Comparison of ENCODE assay signal across 28 cellular contexts in genomic region chr6:51450958-51451357, GRCh38.
"Had no signal": no experiment of that assay in that cellular context is flagged by ENCODE, and none has a peak within 500 bp of the region (broad histone marks: within the 10 kb centered on the region; RNA-seq: fewer than 3 reads in every experiment).

No MANE protein-coding gene starts in this region.

- H3K9me3 Mint-ChIP-seq: nephron; stimulated activated naive CD8-positive, alpha-beta T cell treated with anti-CD3 and anti-CD28 coated beads, Interleukin-15, Interleukin-2, amounts not matched to agents 100 ng/mL and 50 ng/mL, for 24 hours had no signal

- H3K27me3 ChIP-seq: neutrophil, ovary, right lobe of liver, sigmoid colon, stomach, thyroid gland, tibial nerve, upper lobe of left lung, vagina had no signal

- H3K27ac ChIP-seq: neutrophil, ovary, parathyroid adenoma, psoas muscle, right lobe of liver, sigmoid colon, stomach, thoracic aorta, thyroid gland, tibial nerve, upper lobe of left lung, vagina had no signal

- H3K4me1 Mint-ChIP-seq: natural killer cell; nephron; stimulated activated effector memory CD8-positive, alpha-beta T cell treated with anti-CD3 and anti-CD28 coated beads, Interleukin-12 subunit alpha, Interleukin-12 subunit beta, amount 100 ng/mL, for 72 hours; stimulated activated naive B cell treated with anti-CD40 and anti-IgM and Interleukin-4, amounts not matched to agents 10 μg/mL and 1 μg/mL and 100 μg/mL, for 72 hours had no signal

- H3K9ac ChIP-seq: parathyroid adenoma had no signal

- H2AFZ ChIP-seq: parathyroid adenoma had no signal

- H3K36me3 ChIP-seq: neutrophil, ovary, right lobe of liver, sigmoid colon, stomach, thoracic aorta, thyroid gland, tibial nerve, upper lobe of left lung, vagina had no signal

- H3K9me3 ChIP-seq: neutrophil, ovary, psoas muscle, right lobe of liver, sigmoid colon, stomach, thoracic aorta, thyroid gland, tibial nerve, upper lobe of left lung, vagina had no signal

- ATAC-seq: natural killer cell; psoas muscle; right cardiac atrium; right lobe of liver; stimulated activated effector memory CD8-positive, alpha-beta T cell treated with anti-CD3 and anti-CD28 coated beads, Interleukin-12 subunit alpha, Interleukin-12 subunit beta, amount 100 ng/mL, for 72 hours; stimulated activated naive B cell treated with anti-CD40 and anti-IgM and Interleukin-4, amounts not matched to agents 10 μg/mL and 1 μg/mL and 100 μg/mL, for 72 hours had no signal

- H3K4me1 ChIP-seq: parathyroid adenoma, psoas muscle, sigmoid colon, stomach, thyroid gland, tibial nerve, upper lobe of left lung, vagina had no signal

- H3K4me3 ChIP-seq: ovary, psoas muscle, right lobe of liver, sigmoid colon, stomach, thoracic aorta, thyroid gland, tibial nerve, upper lobe of left lung, vagina had no signal

- H3K36me3 Mint-ChIP-seq: natural killer cell; stimulated activated effector memory CD8-positive, alpha-beta T cell treated with anti-CD3 and anti-CD28 coated beads, Interleukin-12 subunit alpha, Interleukin-12 subunit beta, amount 100 ng/mL, for 72 hours; stimulated activated naive B cell treated with anti-CD40 and anti-IgM and Interleukin-4, amounts not matched to agents 10 μg/mL and 1 μg/mL and 100 μg/mL, for 72 hours had no signal

- H3K4me3 Mint-ChIP-seq: natural killer cell; nephron; stimulated activated effector memory CD8-positive, alpha-beta T cell treated with anti-CD3 and anti-CD28 coated beads, Interleukin-12 subunit alpha, Interleukin-12 subunit beta, amount 100 ng/mL, for 72 hours; stimulated activated naive B cell treated with anti-CD40 and anti-IgM and Interleukin-4, amounts not matched to agents 10 μg/mL and 1 μg/mL and 100 μg/mL, for 72 hours; stimulated activated naive CD8-positive, alpha-beta T cell treated with anti-CD3 and anti-CD28 coated beads, Interleukin-15, Interleukin-2, amounts not matched to agents 100 ng/mL and 50 ng/mL, for 24 hours had no signal

- DNase-seq: natural killer cell; nucleus accumbens; ovary; posterior cingulate gyrus; psoas muscle; right cardiac atrium; right lobe of liver; sigmoid colon; small intestine; stimulated activated CD4-positive, alpha-beta T cell treated with anti-CD3 and anti-CD28 coated beads, Interleukin-15, amount 100 ng/mL, for 24 hours; stimulated activated CD4-positive, alpha-beta T cell treated with anti-CD3 and anti-CD28 coated beads, Interleukin-2, amount 100 ng/mL, for 24 hours; stimulated activated CD4-positive, alpha-beta T cell treated with anti-CD3 and anti-CD28 coated beads, Interleukin-2, amount 100 ng/mL, for 48 hours; stimulated activated CD4-positive, alpha-beta T cell treated with anti-CD3 and anti-CD28 coated beads, Interleukin-4, amount 100 ng/mL, for 24 hours; stimulated activated naive B cell treated with anti-CD40 and anti-IgM and Interleukin-4, amounts not matched to agents 10 μg/mL and 1 μg/mL and 100 μg/mL, for 72 hours; stimulated activated naive CD4-positive, alpha-beta T cell treated with Interleukin-2 at 50 U/mL for 16 hours; stomach; thyroid gland; trophoblast cell; upper lobe of left lung had no signal

- H3K27ac Mint-ChIP-seq: natural killer cell; nephron; progenitor cell of endocrine pancreas; stimulated activated effector memory CD8-positive, alpha-beta T cell treated with anti-CD3 and anti-CD28 coated beads, Interleukin-12 subunit alpha, Interleukin-12 subunit beta, amount 100 ng/mL, for 72 hours; stimulated activated naive B cell treated with anti-CD40 and anti-IgM and Interleukin-4, amounts not matched to agents 10 μg/mL and 1 μg/mL and 100 μg/mL, for 72 hours; stimulated activated naive CD8-positive, alpha-beta T cell treated with anti-CD3 and anti-CD28 coated beads, Interleukin-15, Interleukin-2, amounts not matched to agents 100 ng/mL and 50 ng/mL, for 24 hours had no signal

- H3K27me3 Mint-ChIP-seq: progenitor cell of endocrine pancreas; stimulated activated naive B cell treated with anti-CD40 and anti-IgM and Interleukin-4, amounts not matched to agents 10 μg/mL and 1 μg/mL and 100 μg/mL, for 72 hours; stimulated activated naive CD8-positive, alpha-beta T cell treated with anti-CD3 and anti-CD28 coated beads, Interleukin-15, Interleukin-2, amounts not matched to agents 100 ng/mL and 50 ng/mL, for 24 hours had no signal

- H3K79me2 ChIP-seq: parathyroid adenoma had no signal
